Comparison of ENCODE assay signal across 8 cellular contexts in the genomic region with DNA sequence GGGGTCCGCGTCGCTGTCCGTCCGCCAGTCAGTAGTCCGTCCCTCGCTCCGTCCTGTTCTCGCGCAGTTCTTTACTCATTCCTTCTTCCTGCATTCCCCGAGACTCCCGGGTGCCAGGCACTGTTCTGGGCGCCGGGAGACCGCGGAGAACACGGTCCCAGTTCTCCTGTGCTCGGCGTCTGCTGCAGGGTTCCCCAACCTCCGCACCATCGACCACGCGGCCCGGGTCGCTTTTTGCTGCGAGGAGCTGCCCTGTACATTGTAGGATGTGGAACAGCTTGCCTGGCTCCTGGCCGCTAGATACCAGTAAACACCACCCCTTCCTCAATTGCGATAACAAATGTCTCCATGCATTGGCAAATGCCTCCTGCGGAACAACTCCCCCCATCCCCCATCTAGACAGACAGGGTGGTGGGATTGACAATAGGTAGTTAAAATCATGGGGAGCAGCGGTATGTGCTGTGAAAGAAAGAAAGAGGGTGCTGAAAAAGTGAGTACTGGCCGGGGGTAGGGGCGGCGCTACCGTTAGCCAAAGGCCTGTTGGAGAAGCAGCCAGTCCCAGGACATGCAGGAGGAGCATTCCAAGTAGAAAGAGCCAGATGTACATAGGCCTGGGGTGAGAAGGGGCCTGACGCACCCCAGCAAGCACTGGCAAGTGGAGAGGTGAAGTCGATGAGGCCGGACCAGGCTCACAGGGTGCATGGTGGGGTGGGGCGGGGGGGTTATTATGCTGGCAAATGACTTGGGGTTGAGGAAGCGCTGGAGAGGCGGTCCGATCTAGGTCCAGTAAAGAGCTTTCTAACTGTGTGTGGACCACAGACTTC. TPM values are rescaled to one million over a fixed set of nuclear protein-coding genes. Genes with fewer than 3 reads are reported as not detected.
DNase-seq lines count a peak whose midpoint lies in the region; ATAC-seq and TF ChIP-seq lines count a peak whose summit lies in the region.

No MANE protein-coding gene starts in this region.

- peaks cover 50% of the 10 kb centered on the region for H3K4me1 Mint-ChIP-seq in activated CD4-positive, alpha-beta memory T cell treated with anti-CD3 and anti-CD28 coated beads, Interleukin-2, amount 10 ng/mL, durations not matched to agents 7 days and 5 days

- CTCF ChIA-PET in HEK293 (lab: Yijun Ruan, JAX), result interaction anchor here (0.6 to 3.8 kb wide), 8 partner anchors 16 to 309 kb away, joined by 3 to 26 read pairs (median 4); partner anchors contain the start of gene ECI1
- CTCF ChIA-PET in activated CD4-positive, alpha-beta memory T cell treated with anti-CD3 and anti-CD28 coated beads, Interleukin-2, amount 10 ng/mL, durations not matched to agents 7 days and 5 days (lab: Charles Lee), result interaction anchor here (0.9 to 4.0 kb wide), 12 partner anchors 10 to 451 kb away, joined by 3 to 56 read pairs (median 4); partner anchors contain the start of genes NTHL1, PGP and TSC2

- peak overlapping the region; percentile 95 for H3K4me3 Mint-ChIP-seq in activated CD4-positive, alpha-beta memory T cell treated with anti-CD3 and anti-CD28 coated beads, Interleukin-2, amount 10 ng/mL, durations not matched to agents 7 days and 5 days

- H3K27ac ChIP-seq in HEK293 (ENCODE audit: extremely low read depth, low read depth, low read length), result peak overlapping the region; percentile 20; the same call in 1 of the 2 replicates

- H3K4me1 ChIP-seq in HEK293 (ENCODE audit: control insufficient read depth, insufficient read depth, low read length), result no peaks in the 10 kb centered on the region

- POLR2A ChIA-PET in HEK293 (lab: Yijun Ruan, JAX), result interaction anchor here (0.5 to 2.6 kb wide), 80 partner anchors 7 to 749 kb away, joined by 3 to 92 read pairs (median 6); partner anchors contain the start of genes AMDHD2, ATP6V0C, BRICD5 and CEMP1
- POLR2A ChIA-PET in activated CD4-positive, alpha-beta memory T cell treated with anti-CD3 and anti-CD28 coated beads, Interleukin-2, amount 10 ng/mL, durations not matched to agents 7 days and 5 days (lab: Charles Lee), result interaction anchor here (0.6 to 5.0 kb wide), 36 partner anchors 10 to 736 kb away, joined by 3 to 38 read pairs (median 7); partner anchors contain the start of genes ECI1, GFER, JPT2 and MLST8

- DNase-seq in AG10803 (ENCODE audit: low read depth), result peak; percentile 79
- DNase-seq in activated CD4-positive, alpha-beta memory T cell treated with anti-CD3 and anti-CD28 coated beads, Interleukin-2, amount 10 ng/mL, durations not matched to agents 7 days and 5 days, result peak; percentile 29
- DNase-seq in fibroblast of villous mesenchyme (ENCODE audit: low read depth), result peak; percentile 80
- peak; percentile 38 for DNase-seq in renal cortical epithelial cell (ENCODE audit: low read depth)
- no peak for DNase-seq in islet precursor cell
- no peak for DNase-seq in NCI-H1092 (lab: John Stamatoyannopoulos, UW)

- H3K27me3 Mint-ChIP-seq in activated CD4-positive, alpha-beta memory T cell treated with anti-CD3 and anti-CD28 coated beads, Interleukin-2, amount 10 ng/mL, durations not matched to agents 7 days and 5 days, result no peaks in the 10 kb centered on the region

- peak overlapping the region; percentile 89 for H3K27ac Mint-ChIP-seq in activated CD4-positive, alpha-beta memory T cell treated with anti-CD3 and anti-CD28 coated beads, Interleukin-2, amount 10 ng/mL, durations not matched to agents 7 days and 5 days

- peaks cover 0 to 40% of the 10 kb centered on the region in 2 experiments; a peak in 2 of 3 replicates for H3K36me3 ChIP-seq in HEK293 (ENCODE audit: control insufficient read depth in 2 of 2, insufficient read depth in 1 of 2, low read length in 2 of 2)

- H3K9me3 Mint-ChIP-seq in activated CD4-positive, alpha-beta memory T cell treated with anti-CD3 and anti-CD28 coated beads, Interleukin-2, amount 10 ng/mL, durations not matched to agents 7 days and 5 days, result no peaks in the 10 kb centered on the region

- TF ChIP-seq CTCF in AG10803 (conservative IDR thresholded peaks at IDR 0.05; ENCODE audit: low read length) (no peak), HEK293 (tag by site-specific recombination; IDR thresholded peaks at IDR 0.05) (peak; percentile 16; the same call in 1 of the 2 replicates), fibroblast of villous mesenchyme (IDR thresholded peaks at IDR 0.05; ENCODE audit: insufficient read depth, low read depth, low read length) (no peak)

- no peaks in the 10 kb centered on the region for H3K9me3 ChIP-seq in HEK293 (ENCODE audit: control insufficient read depth, insufficient read depth, low read depth, low read length)

- H3K36me3 Mint-ChIP-seq in activated CD4-positive, alpha-beta memory T cell treated with anti-CD3 and anti-CD28 coated beads, Interleukin-2, amount 10 ng/mL, durations not matched to agents 7 days and 5 days (ENCODE audit: low read depth), result peaks cover 30% of the 10 kb centered on the region

- ATAC-seq in GM21737 (IDR thresholded peaks at IDR 0.05; ENCODE audit: unreplicated experiment), result no peak

- peak overlapping the region; percentile 89 for H3K4me3 ChIP-seq in AG10803 (ENCODE audit: low read length)
- peak overlapping the region; percentile 77 for H3K4me3 ChIP-seq in HEK293 (ENCODE audit: low read depth, low read length)
- H3K4me3 ChIP-seq in fibroblast of villous mesenchyme (ENCODE audit: low read depth, low read length), result peak overlapping the region; percentile 90

TF ChIP-seq in HEK293, 187 proteins besides CTCF, POLR2A, EP300 and RAD21 (continues in another document):
- TF ChIP-seq ZSCAN30 (tag by site-specific recombination; IDR thresholded peaks at IDR 0.05) (no peak), ZNF639 (tag by site-specific recombination; IDR thresholded peaks at IDR 0.05) (no peak), GLIS2 (tag by site-specific recombination; IDR thresholded peaks at IDR 0.05) (0 out of 2 replicates have a peak, but pooled peaks have one; percentile 12), ZNF341 (tag by site-specific recombination; IDR thresholded peaks at IDR 0.05; ENCODE audit: low read depth) (peak; percentile 55), ZBTB7A (tag by site-specific recombination; IDR thresholded peaks at IDR 0.05; ENCODE audit: low read depth) (0 out of 2 replicates have a peak, but pooled peaks have one; percentile 30), BCL11B (tag by site-specific recombination; IDR thresholded peaks at IDR 0.05; ENCODE audit: low read depth) (0 out of 2 replicates have a peak, but pooled peaks have one; percentile 61)
- TF ChIP-seq, protein P1, sequence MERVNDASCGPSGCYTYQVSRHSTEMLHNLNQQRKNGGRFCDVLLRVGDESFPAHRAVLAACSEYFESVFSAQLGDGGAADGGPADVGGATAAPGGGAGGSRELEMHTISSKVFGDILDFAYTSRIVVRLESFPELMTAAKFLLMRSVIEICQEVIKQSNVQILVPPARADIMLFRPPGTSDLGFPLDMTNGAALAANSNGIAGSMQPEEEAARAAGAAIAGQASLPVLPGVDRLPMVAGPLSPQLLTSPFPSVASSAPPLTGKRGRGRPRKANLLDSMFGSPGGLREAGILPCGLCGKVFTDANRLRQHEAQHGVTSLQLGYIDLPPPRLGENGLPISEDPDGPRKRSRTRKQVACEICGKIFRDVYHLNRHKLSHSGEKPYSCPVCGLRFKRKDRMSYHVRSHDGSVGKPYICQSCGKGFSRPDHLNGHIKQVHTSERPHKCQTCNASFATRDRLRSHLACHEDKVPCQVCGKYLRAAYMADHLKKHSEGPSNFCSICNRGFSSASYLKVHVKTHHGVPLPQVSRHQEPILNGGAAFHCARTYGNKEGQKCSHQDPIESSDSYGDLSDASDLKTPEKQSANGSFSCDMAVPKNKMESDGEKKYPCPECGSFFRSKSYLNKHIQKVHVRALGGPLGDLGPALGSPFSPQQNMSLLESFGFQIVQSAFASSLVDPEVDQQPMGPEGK (tag by site-specific recombination; IDR thresholded peaks at IDR 0.05), result 0 out of 2 replicates have a peak, but pooled peaks have one; percentile 12

RNA-seq across cellular contexts. Expression of gene TRAF7, which starts 0.7 kb away (rescaled TPM):
- total RNA-seq in activated CD4-positive, alpha-beta memory T cell treated with anti-CD3 and anti-CD28 coated beads, Interleukin-2, amount 10 ng/mL, durations not matched to agents 7 days and 5 days, result 10 to 100 TPM; 57.3 to 60.3 TPM
- total RNA-seq in fibroblast of villous mesenchyme, result 52.2 and 62.6 TPM in 2 replicates
- total RNA-seq in renal cortical epithelial cell, result 41.8 and 66.1 TPM in 2 replicates

RNA-seq across cellular contexts. Expression of gene RAB26, which starts 7.8 kb away (rescaled TPM):
- 1 to 10 TPM in 1 of 2 experiments, under 1 TPM in 1; 0.83 to 1.1 TPM for total RNA-seq in activated CD4-positive, alpha-beta memory T cell treated with anti-CD3 and anti-CD28 coated beads, Interleukin-2, amount 10 ng/mL, durations not matched to agents 7 days and 5 days
- total RNA-seq in fibroblast of villous mesenchyme (0.97 and 1.3 TPM in 2 replicates), renal cortical epithelial cell (0.69 and 0.70 TPM in 2 replicates)

RNA-seq across cellular contexts. Expression of gene PKD1, which starts 20.5 kb away (rescaled TPM):
- total RNA-seq in activated CD4-positive, alpha-beta memory T cell treated with anti-CD3 and anti-CD28 coated beads, Interleukin-2, amount 10 ng/mL, durations not matched to agents 7 days and 5 days, result 10 to 100 TPM; 60.5 to 69.6 TPM
- 139 and 191 TPM in 2 replicates for total RNA-seq in fibroblast of villous mesenchyme
- total RNA-seq in renal cortical epithelial cell, result 17.4 and 98.0 TPM in 2 replicates

RNA-seq across cellular contexts. Expression of gene CASKIN1, which starts 40.2 kb away (rescaled TPM):
- 1 to 10 TPM in 1 of 2 experiments, under 1 TPM in 1; 0.18 to 1.4 TPM for total RNA-seq in activated CD4-positive, alpha-beta memory T cell treated with anti-CD3 and anti-CD28 coated beads, Interleukin-2, amount 10 ng/mL, durations not matched to agents 7 days and 5 days
- total RNA-seq in fibroblast of villous mesenchyme (under 0.01 and 0.86 TPM in 2 replicates), renal cortical epithelial cell (under 0.01 and 0.15 TPM in 2 replicates)

RNA-seq across cellular contexts. Expression of gene MLST8, which starts 49.0 kb away (rescaled TPM):
- 10 to 100 TPM; 32.6 to 33.7 TPM for total RNA-seq in activated CD4-positive, alpha-beta memory T cell treated with anti-CD3 and anti-CD28 coated beads, Interleukin-2, amount 10 ng/mL, durations not matched to agents 7 days and 5 days
- total RNA-seq in fibroblast of villous mesenchyme, result 18.4 and 24.2 TPM in 2 replicates
- total RNA-seq in renal cortical epithelial cell, result 16.7 and 22.2 TPM in 2 replicates

Comparison
In these comparisons a context has a peak if more than half of its experiments do, and no peak if none do; other contexts are left out.
1. DNase-seq: peak in AG10803 (single experiment), activated CD4-positive, alpha-beta memory T cell treated with anti-CD3 and anti-CD28 coated beads, Interleukin-2, amount 10 ng/mL, durations not matched to agents 7 days and 5 days (single experiment), fibroblast of villous mesenchyme (single experiment) and renal cortical epithelial cell (single experiment); none in islet precursor cell (single experiment) and NCI-H1092 (single experiment).
2. Peak in every context shown above with its lines, with median percentiles within 50 percentile points of each other: H3K4me3 ChIP-seq.